Comparison of ENCODE assay signal across 1 cellular context in the genomic region with DNA sequence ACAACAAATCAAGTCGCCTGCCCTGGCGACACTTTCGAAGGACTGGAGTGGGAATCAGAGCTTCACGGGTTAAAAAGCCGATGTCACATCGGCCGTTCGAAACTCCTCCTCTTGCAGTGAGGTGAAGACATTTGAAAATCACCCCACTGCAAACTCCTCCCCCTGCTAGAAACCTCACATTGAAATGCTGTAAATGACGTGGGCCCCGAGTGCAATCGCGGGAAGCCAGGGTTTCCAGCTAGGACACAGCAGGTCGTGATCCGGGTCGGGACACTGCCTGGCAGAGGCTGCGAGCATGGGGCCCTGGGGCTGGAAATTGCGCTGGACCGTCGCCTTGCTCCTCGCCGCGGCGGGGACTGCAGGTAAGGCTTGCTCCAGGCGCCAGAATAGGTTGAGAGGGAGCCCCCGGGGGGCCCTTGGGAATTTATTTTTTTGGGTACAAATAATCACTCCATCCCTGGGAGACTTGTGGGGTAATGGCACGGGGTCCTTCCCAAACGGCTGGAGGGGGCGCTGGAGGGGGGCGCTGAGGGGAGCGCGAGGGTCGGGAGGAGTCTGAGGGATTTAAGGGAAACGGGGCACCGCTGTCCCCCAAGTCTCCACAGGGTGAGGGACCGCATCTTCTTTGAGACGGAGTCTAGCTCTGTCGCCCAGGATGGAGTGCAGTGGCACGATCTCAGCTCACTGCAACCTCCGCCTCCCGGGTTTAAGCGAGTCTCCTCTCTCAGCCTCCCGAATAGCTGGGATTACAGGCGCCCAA.
TF ChIP-seq lines count a peak whose summit lies in the region.

Gene LDLR, plus strand, starts transcription at position 210 of the 760 bp plus-strand sequence. Its CDS starts 86 bp downstream, at position 296.

TF ChIP-seq in K562, 482 proteins besides CTCF, POLR2A, EP300 and RAD21 (continued from another document and continues in another):
- TF ChIP-seq, protein P1, sequence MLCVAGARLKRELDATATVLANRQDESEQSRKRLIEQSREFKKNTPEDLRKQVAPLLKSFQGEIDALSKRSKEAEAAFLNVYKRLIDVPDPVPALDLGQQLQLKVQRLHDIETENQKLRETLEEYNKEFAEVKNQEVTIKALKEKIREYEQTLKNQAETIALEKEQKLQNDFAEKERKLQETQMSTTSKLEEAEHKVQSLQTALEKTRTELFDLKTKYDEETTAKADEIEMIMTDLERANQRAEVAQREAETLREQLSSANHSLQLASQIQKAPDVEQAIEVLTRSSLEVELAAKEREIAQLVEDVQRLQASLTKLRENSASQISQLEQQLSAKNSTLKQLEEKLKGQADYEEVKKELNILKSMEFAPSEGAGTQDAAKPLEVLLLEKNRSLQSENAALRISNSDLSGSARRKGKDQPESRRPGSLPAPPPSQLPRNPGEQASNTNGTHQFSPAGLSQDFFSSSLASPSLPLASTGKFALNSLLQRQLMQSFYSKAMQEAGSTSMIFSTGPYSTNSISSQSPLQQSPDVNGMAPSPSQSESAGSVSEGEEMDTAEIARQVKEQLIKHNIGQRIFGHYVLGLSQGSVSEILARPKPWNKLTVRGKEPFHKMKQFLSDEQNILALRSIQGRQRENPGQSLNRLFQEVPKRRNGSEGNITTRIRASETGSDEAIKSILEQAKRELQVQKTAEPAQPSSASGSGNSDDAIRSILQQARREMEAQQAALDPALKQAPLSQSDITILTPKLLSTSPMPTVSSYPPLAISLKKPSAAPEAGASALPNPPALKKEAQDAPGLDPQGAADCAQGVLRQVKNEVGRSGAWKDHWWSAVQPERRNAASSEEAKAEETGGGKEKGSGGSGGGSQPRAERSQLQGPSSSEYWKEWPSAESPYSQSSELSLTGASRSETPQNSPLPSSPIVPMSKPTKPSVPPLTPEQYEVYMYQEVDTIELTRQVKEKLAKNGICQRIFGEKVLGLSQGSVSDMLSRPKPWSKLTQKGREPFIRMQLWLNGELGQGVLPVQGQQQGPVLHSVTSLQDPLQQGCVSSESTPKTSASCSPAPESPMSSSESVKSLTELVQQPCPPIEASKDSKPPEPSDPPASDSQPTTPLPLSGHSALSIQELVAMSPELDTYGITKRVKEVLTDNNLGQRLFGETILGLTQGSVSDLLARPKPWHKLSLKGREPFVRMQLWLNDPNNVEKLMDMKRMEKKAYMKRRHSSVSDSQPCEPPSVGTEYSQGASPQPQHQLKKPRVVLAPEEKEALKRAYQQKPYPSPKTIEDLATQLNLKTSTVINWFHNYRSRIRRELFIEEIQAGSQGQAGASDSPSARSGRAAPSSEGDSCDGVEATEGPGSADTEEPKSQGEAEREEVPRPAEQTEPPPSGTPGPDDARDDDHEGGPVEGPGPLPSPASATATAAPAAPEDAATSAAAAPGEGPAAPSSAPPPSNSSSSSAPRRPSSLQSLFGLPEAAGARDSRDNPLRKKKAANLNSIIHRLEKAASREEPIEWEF (CRISPR knock-in tag; IDR thresholded peaks at IDR 0.05), result no peak
- peak; percentile 50; the same call in 1 of the 2 replicates for TF ChIP-seq SP1 (CRISPR knock-in tag; IDR thresholded peaks at IDR 0.05)
- 0 out of 2 replicates have a peak, but pooled peaks have one; percentile 47 for TF ChIP-seq ZNF77 (CRISPR knock-in tag; IDR thresholded peaks at IDR 0.05)
- TF ChIP-seq RNF2 (IDR thresholded peaks at IDR 0.05), result peak; percentile 75
- TF ChIP-seq ZNF551 (CRISPR knock-in tag; IDR thresholded peaks at IDR 0.05), result no peak
- no peak for TF ChIP-seq ZNF133 (CRISPR knock-in tag; IDR thresholded peaks at IDR 0.05)
- TF ChIP-seq OTX1 (CRISPR knock-in tag; IDR thresholded peaks at IDR 0.05), result 0 out of 2 replicates have a peak, but pooled peaks have one; percentile 3
- TF ChIP-seq ETV1 (tag; conservative IDR thresholded peaks at IDR 0.05; ENCODE audit: low read depth), result no peak
- no peak for TF ChIP-seq U2AF2 (optimal IDR thresholded peaks at IDR 0.05; ENCODE audit: low read depth, low read length)
- TF ChIP-seq ZC3H8 (IDR thresholded peaks at IDR 0.05), result no peak
- no peak for TF ChIP-seq ZNF408 (CRISPR knock-in tag; IDR thresholded peaks at IDR 0.05; ENCODE audit: low read depth)
- TF ChIP-seq, protein P2, sequence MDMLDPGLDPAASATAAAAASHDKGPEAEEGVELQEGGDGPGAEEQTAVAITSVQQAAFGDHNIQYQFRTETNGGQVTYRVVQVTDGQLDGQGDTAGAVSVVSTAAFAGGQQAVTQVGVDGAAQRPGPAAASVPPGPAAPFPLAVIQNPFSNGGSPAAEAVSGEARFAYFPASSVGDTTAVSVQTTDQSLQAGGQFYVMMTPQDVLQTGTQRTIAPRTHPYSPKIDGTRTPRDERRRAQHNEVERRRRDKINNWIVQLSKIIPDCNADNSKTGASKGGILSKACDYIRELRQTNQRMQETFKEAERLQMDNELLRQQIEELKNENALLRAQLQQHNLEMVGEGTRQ (CRISPR knock-in tag; IDR thresholded peaks at IDR 0.05), result no peak
- peak; percentile 52 for TF ChIP-seq ADNP (tag; IDR thresholded peaks at IDR 0.05)
- TF ChIP-seq JUNB (CRISPR knock-in tag; conservative IDR thresholded peaks at IDR 0.05), result no peak
- TF ChIP-seq, protein P3, sequence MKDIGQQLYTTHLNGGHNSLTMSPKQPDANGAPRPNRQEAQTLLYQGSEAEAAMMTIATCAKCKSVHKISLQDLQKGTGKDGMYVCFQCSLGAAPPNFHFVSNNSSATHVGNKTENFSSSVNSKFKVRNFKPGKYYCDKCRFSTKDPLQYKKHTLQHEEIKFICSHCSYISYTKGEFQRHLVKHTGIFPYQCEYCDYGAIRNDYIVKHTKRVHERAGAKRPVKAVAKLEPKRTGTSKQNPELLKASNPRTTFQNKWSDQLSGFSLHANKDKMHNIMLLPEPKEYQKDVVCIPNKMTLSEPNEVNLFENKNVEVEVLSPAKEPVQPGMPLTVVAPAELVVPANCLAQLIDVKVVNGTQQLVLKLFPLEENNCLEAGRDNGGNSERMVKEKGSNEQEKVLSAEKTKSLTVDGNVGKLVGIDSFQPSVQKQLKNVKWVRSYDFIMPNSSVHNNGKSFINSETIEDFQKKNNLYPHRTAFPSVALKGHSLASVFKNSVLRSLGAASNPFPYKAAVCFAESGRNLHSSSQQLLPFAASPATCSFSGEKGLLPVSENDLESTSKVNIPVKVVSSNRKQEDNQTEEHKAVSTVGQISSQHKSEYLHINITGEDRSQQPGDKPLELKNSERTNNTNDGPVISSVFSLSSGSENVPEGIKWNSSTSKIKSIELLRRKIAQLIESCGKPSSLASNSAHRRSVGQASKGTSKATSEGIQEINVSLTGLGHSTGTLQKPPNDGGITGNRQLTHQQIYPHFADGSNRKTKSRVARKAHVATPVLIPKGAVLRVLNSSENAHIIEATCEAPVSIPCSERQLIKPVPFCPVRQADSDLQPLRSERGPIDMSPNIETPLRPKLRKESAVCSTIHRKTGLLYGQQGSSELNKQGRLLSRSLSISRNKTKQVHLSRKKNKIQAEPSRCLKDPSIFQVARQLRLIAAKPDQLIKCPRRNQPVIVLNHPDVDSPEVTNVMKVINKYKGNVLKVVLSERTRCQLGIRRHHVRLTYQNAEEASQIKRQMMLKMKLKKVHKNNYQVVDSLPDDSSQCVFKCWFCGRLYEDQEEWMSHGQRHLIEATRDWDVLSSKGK (CRISPR knock-in tag; IDR thresholded peaks at IDR 0.05), result no peak
- TF ChIP-seq TARDBP (IDR thresholded peaks at IDR 0.05), result peak; percentile 64; the same call in 1 of the 2 replicates
- peak; percentile 94 for TF ChIP-seq POLR2H (tag; IDR thresholded peaks at IDR 0.05; ENCODE audit: low read depth)
- no peak for TF ChIP-seq SREBF2 (CRISPR knock-in tag; IDR thresholded peaks at IDR 0.05)
- TF ChIP-seq, protein P4, sequence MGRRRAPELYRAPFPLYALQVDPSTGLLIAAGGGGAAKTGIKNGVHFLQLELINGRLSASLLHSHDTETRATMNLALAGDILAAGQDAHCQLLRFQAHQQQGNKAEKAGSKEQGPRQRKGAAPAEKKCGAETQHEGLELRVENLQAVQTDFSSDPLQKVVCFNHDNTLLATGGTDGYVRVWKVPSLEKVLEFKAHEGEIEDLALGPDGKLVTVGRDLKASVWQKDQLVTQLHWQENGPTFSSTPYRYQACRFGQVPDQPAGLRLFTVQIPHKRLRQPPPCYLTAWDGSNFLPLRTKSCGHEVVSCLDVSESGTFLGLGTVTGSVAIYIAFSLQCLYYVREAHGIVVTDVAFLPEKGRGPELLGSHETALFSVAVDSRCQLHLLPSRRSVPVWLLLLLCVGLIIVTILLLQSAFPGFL (CRISPR knock-in tag; IDR thresholded peaks at IDR 0.05), result no peak
- no peak for TF ChIP-seq XRCC4 (IDR thresholded peaks at IDR 0.05; ENCODE audit: extremely low read depth, insufficient read depth, insufficient read length)
- TF ChIP-seq MAX (CRISPR knock-in tag; IDR thresholded peaks at IDR 0.05), result peak; percentile 66; the same call in 1 of the 2 replicates
- no peak for TF ChIP-seq PYGO2 (tag; IDR thresholded peaks at IDR 0.05)
- peak in 1 of 2 experiments; percentile 87; a peak in 2 of 4 replicates for TF ChIP-seq UBTF (IDR thresholded peaks at IDR 0.05; ENCODE audit: borderline replicate concordance in 1 of 2, low read depth in 2 of 2, low read length in 2 of 2)
- no peak for TF ChIP-seq ZZZ3 (IDR thresholded peaks at IDR 0.05)
- peak; percentile 58; the same call in 1 of the 2 replicates for TF ChIP-seq SOX6 (IDR thresholded peaks at IDR 0.05)
- TF ChIP-seq, protein P5, sequence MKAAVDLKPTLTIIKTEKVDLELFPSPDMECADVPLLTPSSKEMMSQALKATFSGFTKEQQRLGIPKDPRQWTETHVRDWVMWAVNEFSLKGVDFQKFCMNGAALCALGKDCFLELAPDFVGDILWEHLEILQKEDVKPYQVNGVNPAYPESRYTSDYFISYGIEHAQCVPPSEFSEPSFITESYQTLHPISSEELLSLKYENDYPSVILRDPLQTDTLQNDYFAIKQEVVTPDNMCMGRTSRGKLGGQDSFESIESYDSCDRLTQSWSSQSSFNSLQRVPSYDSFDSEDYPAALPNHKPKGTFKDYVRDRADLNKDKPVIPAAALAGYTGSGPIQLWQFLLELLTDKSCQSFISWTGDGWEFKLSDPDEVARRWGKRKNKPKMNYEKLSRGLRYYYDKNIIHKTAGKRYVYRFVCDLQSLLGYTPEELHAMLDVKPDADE (conservative IDR thresholded peaks at IDR 0.05; ENCODE audit: control insufficient read depth, low read depth, low read length), result peak; percentile 84
- TF ChIP-seq ZNF146 (CRISPR knock-in tag; IDR thresholded peaks at IDR 0.05; ENCODE audit: unreplicated experiment), result no peak
- TF ChIP-seq ZNF253 (CRISPR knock-in tag; conservative IDR thresholded peaks at IDR 0.05), result no peak
- TF ChIP-seq BRD9 (IDR thresholded peaks at IDR 0.05; ENCODE audit: low read depth, partially characterized antibody), result peak; percentile 5
- TF ChIP-seq MTA3 (IDR thresholded peaks at IDR 0.05; ENCODE audit: borderline replicate concordance), result peak; percentile 92
- no peak for TF ChIP-seq SP2 (IDR thresholded peaks at IDR 0.05; ENCODE audit: extremely low read depth, low read depth, low read length, poor library complexity, severe bottlenecking)
- TF ChIP-seq ZNF609 (CRISPR knock-in tag; IDR thresholded peaks at IDR 0.05; ENCODE audit: borderline replicate concordance), result peak; percentile 6; the same call in 1 of the 2 replicates
- TF ChIP-seq CBX1 (IDR thresholded peaks at IDR 0.05; ENCODE audit: low read depth), result peak; percentile 94
- no peak for TF ChIP-seq ELF2 (CRISPR knock-in tag; IDR thresholded peaks at IDR 0.05)
- no peak for TF ChIP-seq ZNF143 (CRISPR knock-in tag; IDR thresholded peaks at IDR 0.05)
